ENCODE assay signal across 2 cellular contexts in the genomic region with DNA sequence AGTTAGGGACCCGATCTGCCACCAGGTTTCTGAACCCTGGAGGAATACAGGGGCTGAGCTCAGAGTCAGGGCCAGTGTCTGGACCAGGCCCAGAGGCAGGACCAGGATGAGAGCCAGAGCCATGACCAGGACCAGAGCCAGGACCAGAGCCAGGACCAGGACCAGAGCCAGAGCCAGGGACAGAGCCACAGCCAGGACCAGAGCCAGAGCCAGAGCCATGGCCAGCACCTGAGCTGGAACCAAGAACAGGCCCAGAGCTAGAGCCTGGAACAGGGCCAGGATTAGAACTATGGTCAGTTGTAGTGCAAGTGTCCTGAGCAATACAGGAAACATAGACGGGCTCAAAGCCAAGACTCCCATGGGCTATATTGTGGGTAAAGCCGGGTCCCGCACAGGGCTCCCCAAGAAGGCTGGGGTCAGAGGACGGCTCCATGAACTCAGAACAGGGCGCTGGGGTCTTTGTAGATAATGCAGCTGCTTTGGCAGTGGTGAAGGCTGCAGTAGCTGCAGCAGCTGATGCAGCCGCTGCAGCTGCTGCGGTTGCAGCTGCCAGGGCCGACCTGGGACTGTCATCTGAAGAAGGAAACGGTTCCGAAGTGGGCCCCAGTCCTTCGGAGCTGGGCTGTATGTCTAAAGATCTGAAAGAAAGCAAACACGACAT.
TF ChIP-seq lines count a peak whose summit lies in the region.

No MANE protein-coding gene starts in this region.

TF ChIP-seq in SK-N-SH, 30 proteins besides CTCF, POLR2A, EP300 and RAD21:
- TF ChIP-seq, protein P1, sequence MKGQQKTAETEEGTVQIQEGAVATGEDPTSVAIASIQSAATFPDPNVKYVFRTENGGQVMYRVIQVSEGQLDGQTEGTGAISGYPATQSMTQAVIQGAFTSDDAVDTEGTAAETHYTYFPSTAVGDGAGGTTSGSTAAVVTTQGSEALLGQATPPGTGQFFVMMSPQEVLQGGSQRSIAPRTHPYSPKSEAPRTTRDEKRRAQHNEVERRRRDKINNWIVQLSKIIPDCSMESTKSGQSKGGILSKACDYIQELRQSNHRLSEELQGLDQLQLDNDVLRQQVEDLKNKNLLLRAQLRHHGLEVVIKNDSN (IDR thresholded peaks at IDR 0.05; ENCODE audit: borderline replicate concordance, low read depth) = no peak
- TF ChIP-seq POLR2AphosphoS5 (IDR thresholded peaks at IDR 0.05; ENCODE audit: low read depth, low read length) = no peak
- TF ChIP-seq GATA2 (CRISPR knock-in tag; IDR thresholded peaks at IDR 0.05) = no peak
- no peak for TF ChIP-seq NFIC (IDR thresholded peaks at IDR 0.05; ENCODE audit: borderline replicate concordance)
- TF ChIP-seq SMC3 (IDR thresholded peaks at IDR 0.05; ENCODE audit: low read depth, low read length) = no peak
- TF ChIP-seq EZH2phosphoT487 (IDR thresholded peaks at IDR 0.05; ENCODE audit: borderline replicate concordance, low read depth) = no peak
- TF ChIP-seq REST (IDR thresholded peaks at IDR 0.05; ENCODE audit: low read depth, low read length) = no peak
- no peak for TF ChIP-seq IRF3 (IDR thresholded peaks at IDR 0.05; ENCODE audit: low read depth, low read length)

TF ChIP-seq in SK-N-SH treated with all-trans-retinoic acid at 6 μM for 48 hours, 23 proteins besides CTCF, POLR2A, EP300 and RAD21:
- no peak for TF ChIP-seq OSR1 (CRISPR knock-in tag; IDR thresholded peaks at IDR 0.05)
- TF ChIP-seq GLIS3 (CRISPR knock-in tag; IDR thresholded peaks at IDR 0.05) = no peak
- no peak for TF ChIP-seq ZFP3 (CRISPR knock-in tag; IDR thresholded peaks at IDR 0.05)
